ENCODE assay signal across 1 cellular context in the genomic region with DNA sequence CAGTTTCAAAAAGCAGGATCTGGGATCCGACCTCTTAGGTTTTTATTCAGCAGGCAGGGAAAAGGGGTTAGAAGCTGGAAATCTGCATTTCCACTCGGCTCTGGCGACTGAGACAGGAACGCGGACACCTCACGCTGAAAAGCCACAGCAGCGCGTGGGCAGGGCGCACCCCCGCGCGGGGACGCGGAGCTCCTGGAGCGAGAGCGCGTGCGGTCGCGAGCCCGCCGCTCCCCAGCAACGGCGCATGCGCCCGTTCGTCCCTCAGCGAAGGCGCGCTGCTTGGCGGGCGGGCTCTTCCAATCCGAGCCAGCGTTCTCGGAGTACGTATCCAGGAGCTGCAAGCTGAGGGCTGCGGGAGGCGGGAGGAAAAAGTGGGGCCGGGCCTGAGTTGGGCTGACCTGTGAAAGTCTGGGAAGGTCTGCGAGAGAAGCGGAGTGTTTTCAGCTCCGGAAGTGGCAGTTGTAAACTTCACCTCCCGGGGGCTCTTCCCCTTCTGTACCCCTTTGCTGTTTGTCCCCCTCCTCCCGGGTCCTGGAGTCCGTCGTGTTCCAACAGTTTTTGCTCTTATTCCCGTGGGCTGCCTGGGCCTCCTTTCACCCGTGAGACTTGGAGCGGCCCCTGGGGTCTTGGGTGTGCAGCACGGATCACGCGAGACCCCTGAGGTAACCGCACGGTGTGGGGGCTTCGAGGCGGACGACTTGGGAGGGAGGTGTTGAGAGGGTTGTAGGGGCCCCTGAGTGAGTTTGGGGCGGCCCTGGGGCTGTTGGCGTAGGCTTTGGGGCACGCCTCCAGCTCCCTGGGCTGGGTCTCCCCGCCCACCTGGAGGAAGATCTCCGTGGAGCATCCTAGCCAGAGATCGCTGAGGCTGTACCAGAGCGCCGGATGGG.
TF ChIP-seq lines count a peak whose summit lies in the region.

A gene (plus strand): TSS at position 403 of the 887 bp plus-strand sequence. CDS start 11,046 bp downstream, outside the sequence.

TF ChIP-seq in HepG2, 621 proteins besides CTCF, POLR2A, EP300 and RAD21 (continued from another document and continues in another):
- TF ChIP-seq, protein P1, sequence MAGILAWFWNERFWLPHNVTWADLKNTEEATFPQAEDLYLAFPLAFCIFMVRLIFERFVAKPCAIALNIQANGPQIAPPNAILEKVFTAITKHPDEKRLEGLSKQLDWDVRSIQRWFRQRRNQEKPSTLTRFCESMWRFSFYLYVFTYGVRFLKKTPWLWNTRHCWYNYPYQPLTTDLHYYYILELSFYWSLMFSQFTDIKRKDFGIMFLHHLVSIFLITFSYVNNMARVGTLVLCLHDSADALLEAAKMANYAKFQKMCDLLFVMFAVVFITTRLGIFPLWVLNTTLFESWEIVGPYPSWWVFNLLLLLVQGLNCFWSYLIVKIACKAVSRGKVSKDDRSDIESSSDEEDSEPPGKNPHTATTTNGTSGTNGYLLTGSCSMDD (CRISPR knock-in tag; IDR thresholded peaks at IDR 0.05): 0 out of 2 replicates have a peak, but pooled peaks have one; percentile 78
- TF ChIP-seq, protein P2, sequence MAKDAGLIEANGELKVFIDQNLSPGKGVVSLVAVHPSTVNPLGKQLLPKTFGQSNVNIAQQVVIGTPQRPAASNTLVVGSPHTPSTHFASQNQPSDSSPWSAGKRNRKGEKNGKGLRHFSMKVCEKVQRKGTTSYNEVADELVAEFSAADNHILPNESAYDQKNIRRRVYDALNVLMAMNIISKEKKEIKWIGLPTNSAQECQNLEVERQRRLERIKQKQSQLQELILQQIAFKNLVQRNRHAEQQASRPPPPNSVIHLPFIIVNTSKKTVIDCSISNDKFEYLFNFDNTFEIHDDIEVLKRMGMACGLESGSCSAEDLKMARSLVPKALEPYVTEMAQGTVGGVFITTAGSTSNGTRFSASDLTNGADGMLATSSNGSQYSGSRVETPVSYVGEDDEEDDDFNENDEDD (CRISPR knock-in tag; IDR thresholded peaks at IDR 0.05; ENCODE audit: borderline replicate concordance): peak; percentile 97
- TF ChIP-seq, protein P3, sequence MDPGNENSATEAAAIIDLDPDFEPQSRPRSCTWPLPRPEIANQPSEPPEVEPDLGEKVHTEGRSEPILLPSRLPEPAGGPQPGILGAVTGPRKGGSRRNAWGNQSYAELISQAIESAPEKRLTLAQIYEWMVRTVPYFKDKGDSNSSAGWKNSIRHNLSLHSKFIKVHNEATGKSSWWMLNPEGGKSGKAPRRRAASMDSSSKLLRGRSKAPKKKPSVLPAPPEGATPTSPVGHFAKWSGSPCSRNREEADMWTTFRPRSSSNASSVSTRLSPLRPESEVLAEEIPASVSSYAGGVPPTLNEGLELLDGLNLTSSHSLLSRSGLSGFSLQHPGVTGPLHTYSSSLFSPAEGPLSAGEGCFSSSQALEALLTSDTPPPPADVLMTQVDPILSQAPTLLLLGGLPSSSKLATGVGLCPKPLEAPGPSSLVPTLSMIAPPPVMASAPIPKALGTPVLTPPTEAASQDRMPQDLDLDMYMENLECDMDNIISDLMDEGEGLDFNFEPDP (CRISPR knock-in tag; conservative IDR thresholded peaks at IDR 0.05): no peak
- TF ChIP-seq ZNF292 (CRISPR knock-in tag; IDR thresholded peaks at IDR 0.05; ENCODE audit: borderline replicate concordance, low read depth): 0 out of 2 replicates have a peak, but pooled peaks have one; percentile 20
- peak; percentile 73 for TF ChIP-seq NFYB (CRISPR knock-in tag; IDR thresholded peaks at IDR 0.05)
- TF ChIP-seq MXI1 (IDR thresholded peaks at IDR 0.05; ENCODE audit: borderline replicate concordance, low read depth, low read length): peak; percentile 44; the same call in 1 of the 3 replicates
- TF ChIP-seq POLR2G (IDR thresholded peaks at IDR 0.05; ENCODE audit: low read depth, low read length): peak; percentile 93
- TF ChIP-seq, protein P4, sequence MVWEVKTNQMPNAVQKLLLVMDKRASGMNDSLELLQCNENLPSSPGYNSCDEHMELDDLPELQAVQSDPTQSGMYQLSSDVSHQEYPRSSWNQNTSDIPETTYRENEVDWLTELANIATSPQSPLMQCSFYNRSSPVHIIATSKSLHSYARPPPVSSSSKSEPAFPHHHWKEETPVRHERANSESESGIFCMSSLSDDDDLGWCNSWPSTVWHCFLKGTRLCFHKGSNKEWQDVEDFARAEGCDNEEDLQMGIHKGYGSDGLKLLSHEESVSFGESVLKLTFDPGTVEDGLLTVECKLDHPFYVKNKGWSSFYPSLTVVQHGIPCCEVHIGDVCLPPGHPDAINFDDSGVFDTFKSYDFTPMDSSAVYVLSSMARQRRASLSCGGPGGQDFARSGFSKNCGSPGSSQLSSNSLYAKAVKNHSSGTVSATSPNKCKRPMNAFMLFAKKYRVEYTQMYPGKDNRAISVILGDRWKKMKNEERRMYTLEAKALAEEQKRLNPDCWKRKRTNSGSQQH (CRISPR knock-in tag; IDR thresholded peaks at IDR 0.05; ENCODE audit: low read depth): 0 out of 2 replicates have a peak, but pooled peaks have one; percentile 8
- no peak for TF ChIP-seq ZNF460 (CRISPR knock-in tag; IDR thresholded peaks at IDR 0.05; ENCODE audit: borderline replicate concordance)
- peak; percentile 75; the same call in 1 of the 2 replicates for TF ChIP-seq ZNF788 (CRISPR knock-in tag; IDR thresholded peaks at IDR 0.05; ENCODE audit: borderline replicate concordance)
- peak; percentile 76; the same call in 1 of the 2 replicates for TF ChIP-seq ZNF605 (CRISPR knock-in tag; IDR thresholded peaks at IDR 0.05)
- TF ChIP-seq, protein P5, sequence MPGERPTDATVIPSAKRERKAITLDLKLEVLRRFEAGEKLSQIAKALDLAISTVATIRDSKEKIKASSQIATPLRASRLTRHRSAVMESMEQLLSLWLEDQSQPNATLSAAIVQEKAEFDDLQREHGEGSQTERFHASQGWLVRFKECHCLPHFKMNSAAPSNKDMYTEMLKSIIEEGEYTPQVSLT (CRISPR knock-in tag; IDR thresholded peaks at IDR 0.05; ENCODE audit: borderline replicate concordance, low read depth): no peak
- no peak; the same call in 1 of the 2 replicates for TF ChIP-seq CEBPG (CRISPR knock-in tag; IDR thresholded peaks at IDR 0.05)
- TF ChIP-seq, protein P6, sequence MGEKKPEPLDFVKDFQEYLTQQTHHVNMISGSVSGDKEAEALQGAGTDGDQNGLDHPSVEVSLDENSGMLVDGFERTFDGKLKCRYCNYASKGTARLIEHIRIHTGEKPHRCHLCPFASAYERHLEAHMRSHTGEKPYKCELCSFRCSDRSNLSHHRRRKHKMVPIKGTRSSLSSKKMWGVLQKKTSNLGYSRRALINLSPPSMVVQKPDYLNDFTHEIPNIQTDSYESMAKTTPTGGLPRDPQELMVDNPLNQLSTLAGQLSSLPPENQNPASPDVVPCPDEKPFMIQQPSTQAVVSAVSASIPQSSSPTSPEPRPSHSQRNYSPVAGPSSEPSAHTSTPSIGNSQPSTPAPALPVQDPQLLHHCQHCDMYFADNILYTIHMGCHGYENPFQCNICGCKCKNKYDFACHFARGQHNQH (CRISPR knock-in tag; IDR thresholded peaks at IDR 0.05): no peak
- TF ChIP-seq, protein P7, sequence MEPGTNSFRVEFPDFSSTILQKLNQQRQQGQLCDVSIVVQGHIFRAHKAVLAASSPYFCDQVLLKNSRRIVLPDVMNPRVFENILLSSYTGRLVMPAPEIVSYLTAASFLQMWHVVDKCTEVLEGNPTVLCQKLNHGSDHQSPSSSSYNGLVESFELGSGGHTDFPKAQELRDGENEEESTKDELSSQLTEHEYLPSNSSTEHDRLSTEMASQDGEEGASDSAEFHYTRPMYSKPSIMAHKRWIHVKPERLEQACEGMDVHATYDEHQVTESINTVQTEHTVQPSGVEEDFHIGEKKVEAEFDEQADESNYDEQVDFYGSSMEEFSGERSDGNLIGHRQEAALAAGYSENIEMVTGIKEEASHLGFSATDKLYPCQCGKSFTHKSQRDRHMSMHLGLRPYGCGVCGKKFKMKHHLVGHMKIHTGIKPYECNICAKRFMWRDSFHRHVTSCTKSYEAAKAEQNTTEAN (CRISPR knock-in tag; conservative IDR thresholded peaks at IDR 0.05): peak; percentile 50; the same call in 1 of the 2 replicates
- TF ChIP-seq, protein P8, sequence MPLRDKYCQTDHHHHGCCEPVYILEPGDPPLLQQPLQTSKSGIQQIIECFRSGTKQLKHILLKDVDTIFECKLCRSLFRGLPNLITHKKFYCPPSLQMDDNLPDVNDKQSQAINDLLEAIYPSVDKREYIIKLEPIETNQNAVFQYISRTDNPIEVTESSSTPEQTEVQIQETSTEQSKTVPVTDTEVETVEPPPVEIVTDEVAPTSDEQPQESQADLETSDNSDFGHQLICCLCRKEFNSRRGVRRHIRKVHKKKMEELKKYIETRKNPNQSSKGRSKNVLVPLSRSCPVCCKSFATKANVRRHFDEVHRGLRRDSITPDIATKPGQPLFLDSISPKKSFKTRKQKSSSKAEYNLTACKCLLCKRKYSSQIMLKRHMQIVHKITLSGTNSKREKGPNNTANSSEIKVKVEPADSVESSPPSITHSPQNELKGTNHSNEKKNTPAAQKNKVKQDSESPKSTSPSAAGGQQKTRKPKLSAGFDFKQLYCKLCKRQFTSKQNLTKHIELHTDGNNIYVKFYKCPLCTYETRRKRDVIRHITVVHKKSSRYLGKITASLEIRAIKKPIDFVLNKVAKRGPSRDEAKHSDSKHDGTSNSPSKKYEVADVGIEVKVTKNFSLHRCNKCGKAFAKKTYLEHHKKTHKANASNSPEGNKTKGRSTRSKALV (CRISPR knock-in tag; IDR thresholded peaks at IDR 0.05): peak; percentile 84
- peak; percentile 49; the same call in 1 of the 2 replicates for TF ChIP-seq ZNF598 (CRISPR knock-in tag; IDR thresholded peaks at IDR 0.05; ENCODE audit: borderline replicate concordance)
- TF ChIP-seq, protein P9, sequence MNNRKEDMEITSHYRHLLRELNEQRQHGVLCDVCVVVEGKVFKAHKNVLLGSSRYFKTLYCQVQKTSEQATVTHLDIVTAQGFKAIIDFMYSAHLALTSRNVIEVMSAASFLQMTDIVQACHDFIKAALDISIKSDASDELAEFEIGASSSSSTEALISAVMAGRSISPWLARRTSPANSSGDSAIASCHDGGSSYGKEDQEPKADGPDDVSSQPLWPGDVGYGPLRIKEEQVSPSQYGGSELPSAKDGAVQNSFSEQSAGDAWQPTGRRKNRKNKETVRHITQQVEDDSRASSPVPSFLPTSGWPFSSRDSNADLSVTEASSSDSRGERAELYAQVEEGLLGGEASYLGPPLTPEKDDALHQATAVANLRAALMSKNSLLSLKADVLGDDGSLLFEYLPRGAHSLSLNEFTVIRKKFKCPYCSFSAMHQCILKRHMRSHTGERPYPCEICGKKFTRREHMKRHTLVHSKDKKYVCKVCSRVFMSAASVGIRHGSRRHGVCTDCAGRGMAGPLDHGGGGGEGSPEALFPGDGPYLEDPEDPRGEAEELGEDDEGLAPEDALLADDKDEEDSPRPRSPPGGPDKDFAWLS (CRISPR knock-in tag; IDR thresholded peaks at IDR 0.05; ENCODE audit: borderline replicate concordance): no peak
- TF ChIP-seq DMAP1 (CRISPR knock-in tag; IDR thresholded peaks at IDR 0.05): peak; percentile 57; the same call in 1 of the 2 replicates
- no peak for TF ChIP-seq TP53 (CRISPR knock-in tag; conservative IDR thresholded peaks at IDR 0.05)
- no peak for TF ChIP-seq SOX13 (IDR thresholded peaks at IDR 0.05)
- peak in 1 of 2 experiments; percentile 17; a peak in 1 of 4 replicates for TF ChIP-seq SOX13 (CRISPR knock-in tag; conservative IDR thresholded peaks at IDR 0.05 in 1 of 2, IDR thresholded peaks at IDR 0.05 in 1 of 2)
- peak; percentile 43; the same call in 1 of the 2 replicates for TF ChIP-seq ZNF768 (CRISPR knock-in tag; IDR thresholded peaks at IDR 0.05)
- peak; percentile 45 for TF ChIP-seq IKZF4 (CRISPR knock-in tag; IDR thresholded peaks at IDR 0.05; ENCODE audit: borderline replicate concordance, low read depth, not compliant biosample characterization)
- peak; percentile 63; the same call in 1 of the 2 replicates for TF ChIP-seq ZNF772 (CRISPR knock-in tag; IDR thresholded peaks at IDR 0.05)
- TF ChIP-seq, protein P10, sequence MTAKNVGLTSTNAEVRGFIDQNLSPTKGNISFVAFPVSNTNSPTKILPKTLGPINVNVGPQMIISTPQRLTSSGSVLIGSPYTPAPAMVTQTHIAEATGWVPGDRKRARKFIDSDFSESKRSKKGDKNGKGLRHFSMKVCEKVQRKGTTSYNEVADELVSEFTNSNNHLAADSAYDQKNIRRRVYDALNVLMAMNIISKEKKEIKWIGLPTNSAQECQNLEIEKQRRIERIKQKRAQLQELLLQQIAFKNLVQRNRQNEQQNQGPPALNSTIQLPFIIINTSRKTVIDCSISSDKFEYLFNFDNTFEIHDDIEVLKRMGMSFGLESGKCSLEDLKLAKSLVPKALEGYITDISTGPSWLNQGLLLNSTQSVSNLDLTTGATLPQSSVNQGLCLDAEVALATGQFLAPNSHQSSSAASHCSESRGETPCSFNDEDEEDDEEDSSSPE (CRISPR knock-in tag; IDR thresholded peaks at IDR 0.05): peak; percentile 97
- no peak for TF ChIP-seq DNMT1 (CRISPR knock-in tag; IDR thresholded peaks at IDR 0.05)
- peak; percentile 67 for TF ChIP-seq GABPB1 (CRISPR knock-in tag; IDR thresholded peaks at IDR 0.05)
- TF ChIP-seq ZNF629 (CRISPR knock-in tag; conservative IDR thresholded peaks at IDR 0.05): 0 out of 2 replicates have a peak, but pooled peaks have one; percentile 16
- TF ChIP-seq, protein P11, sequence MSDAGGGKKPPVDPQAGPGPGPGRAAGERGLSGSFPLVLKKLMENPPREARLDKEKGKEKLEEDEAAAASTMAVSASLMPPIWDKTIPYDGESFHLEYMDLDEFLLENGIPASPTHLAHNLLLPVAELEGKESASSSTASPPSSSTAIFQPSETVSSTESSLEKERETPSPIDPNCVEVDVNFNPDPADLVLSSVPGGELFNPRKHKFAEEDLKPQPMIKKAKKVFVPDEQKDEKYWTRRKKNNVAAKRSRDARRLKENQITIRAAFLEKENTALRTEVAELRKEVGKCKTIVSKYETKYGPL (CRISPR knock-in tag; IDR thresholded peaks at IDR 0.05): peak; percentile 16; the same call in 1 of the 2 replicates
- TF ChIP-seq RXRA (CRISPR knock-in tag; IDR thresholded peaks at IDR 0.05): peak; percentile 50; the same call in 1 of the 2 replicates
- TF ChIP-seq, protein P12, sequence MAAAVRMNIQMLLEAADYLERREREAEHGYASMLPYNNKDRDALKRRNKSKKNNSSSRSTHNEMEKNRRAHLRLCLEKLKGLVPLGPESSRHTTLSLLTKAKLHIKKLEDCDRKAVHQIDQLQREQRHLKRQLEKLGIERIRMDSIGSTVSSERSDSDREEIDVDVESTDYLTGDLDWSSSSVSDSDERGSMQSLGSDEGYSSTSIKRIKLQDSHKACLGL (CRISPR knock-in tag; IDR thresholded peaks at IDR 0.05): peak; percentile 88
- TF ChIP-seq PLRG1 (conservative IDR thresholded peaks at IDR 0.05): no peak
- TF ChIP-seq SMAD1 (CRISPR knock-in tag; IDR thresholded peaks at IDR 0.05; ENCODE audit: borderline replicate concordance, low read depth): no peak
- TF ChIP-seq, protein P13, sequence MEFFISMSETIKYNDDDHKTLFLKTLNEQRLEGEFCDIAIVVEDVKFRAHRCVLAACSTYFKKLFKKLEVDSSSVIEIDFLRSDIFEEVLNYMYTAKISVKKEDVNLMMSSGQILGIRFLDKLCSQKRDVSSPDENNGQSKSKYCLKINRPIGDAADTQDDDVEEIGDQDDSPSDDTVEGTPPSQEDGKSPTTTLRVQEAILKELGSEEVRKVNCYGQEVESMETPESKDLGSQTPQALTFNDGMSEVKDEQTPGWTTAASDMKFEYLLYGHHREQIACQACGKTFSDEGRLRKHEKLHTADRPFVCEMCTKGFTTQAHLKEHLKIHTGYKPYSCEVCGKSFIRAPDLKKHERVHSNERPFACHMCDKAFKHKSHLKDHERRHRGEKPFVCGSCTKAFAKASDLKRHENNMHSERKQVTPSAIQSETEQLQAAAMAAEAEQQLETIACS (CRISPR knock-in tag; IDR thresholded peaks at IDR 0.05): peak; percentile 98
- TF ChIP-seq NFYC (CRISPR knock-in tag; IDR thresholded peaks at IDR 0.05): peak; percentile 78
- peak; percentile 69 for TF ChIP-seq MED8 (CRISPR knock-in tag; IDR thresholded peaks at IDR 0.05; ENCODE audit: insufficient replicate concordance)
- TF ChIP-seq ELF4 (CRISPR knock-in tag; IDR thresholded peaks at IDR 0.05; ENCODE audit: borderline replicate concordance): no peak
- TF ChIP-seq AKAP8 (CRISPR knock-in tag; IDR thresholded peaks at IDR 0.05): no peak
